In genomic region chr17:50199651-50200446, GRCh38 we compare ENCODE assay signal across 8 cellular contexts. TPM values are rescaled to one million over a fixed set of nuclear protein-coding genes. Genes with fewer than 3 reads are reported as not detected.
A peak's percentile ranks its signal among the peaks of the same experiment; 100 is the strongest.
DNase-seq lines count a peak whose midpoint lies in the region; ATAC-seq and TF ChIP-seq lines count a peak whose summit lies in the region.

No MANE protein-coding gene starts in this region.

- H3K36me3 ChIP-seq in HUES64 (ENCODE audit: insufficient read depth, low read length) (peaks cover 40% of the 10 kb centered on the region), thoracic aorta (peaks cover 37% of the 10 kb centered on the region)

- peak overlapping the region; percentile 26; the same call in 1 of the 2 replicates for H3K9ac ChIP-seq in HUES64 (ENCODE audit: low read depth, low read length)

- 2% methylated on average over 47 of the region's 50 CpGs for WGBS in HUES64

- DNase-seq in NCI-H1417 (lab: John Stamatoyannopoulos, UW) (peak; percentile 66 to 82 (median 67)), NCI-H1417 treated with DMSO at 0.1 percent for 48 hours (lab: John Stamatoyannopoulos, UW) (no peak), RKO (ENCODE audit: low spot score) (peak; percentile 19), foreskin keratinocyte (peak; percentile 83 to 91), nucleus accumbens (lab: John Stamatoyannopoulos, UW) (peak in 37 of 56 donors; percentile 22 to 80 (median 50)), thoracic aorta (ENCODE audit: low spot score) (peak; percentile 85)
- peak; percentile 49 for DNase-seq in activated effector memory CD4-positive, alpha-beta T cell treated with Interleukin-2 at 50 U/mL for 16 hours

- H3K27me3 ChIP-seq in HUES64 (ENCODE audit: insufficient read depth, low read length) (peaks cover 30% of the 10 kb centered on the region), foreskin keratinocyte (peaks cover 23% of the 10 kb centered on the region), thoracic aorta (replicated peaks; ENCODE audit: insufficient read depth) (no peaks in the 10 kb centered on the region)

- H3K4me3 ChIP-seq in HUES64 (ENCODE audit: low read length) (peak overlapping the region; percentile 71), thoracic aorta (peak overlapping the region; percentile 78)

- H3K4me1 ChIP-seq in HUES64 (ENCODE audit: insufficient read depth, low read length) (0 out of 2 replicates have a peak, but pooled peaks cover under 1% of the 10 kb centered on the region), foreskin keratinocyte (peaks cover 10% of the 10 kb centered on the region), thoracic aorta (ENCODE audit: control insufficient read depth in 1 of 2, low read depth in 2 of 2) (peaks cover 18 to 75% of the 10 kb centered on the region in 2 donors)

- no peak for TF ChIP-seq CTCF in foreskin keratinocyte (conservative IDR thresholded peaks at IDR 0.05)
- no peak for TF ChIP-seq CTCF in thoracic aorta (IDR thresholded peaks at IDR 0.05)

- ATAC-seq in foreskin keratinocyte (peak; percentile 86), thoracic aorta (ENCODE audit: insufficient number of reproducible peaks, low FRiP score, low read depth) (peak; percentile 62)

- H3K27ac ChIP-seq in HUES64 (ENCODE audit: low read depth, low read length) (peak overlapping the region; percentile 32; the same call in 1 of the 2 replicates), foreskin keratinocyte (peak overlapping the region; percentile 98), thoracic aorta (peak overlapping the region; percentile 90 to 99)

- H3K9me3 ChIP-seq in HUES64 (ENCODE audit: insufficient read depth, low read depth, low read length) (no peaks in the 10 kb centered on the region), thoracic aorta (no peaks in the 10 kb centered on the region)

RNA-seq across cellular contexts. Expression of gene COL1A1, which starts 1.6 kb away (rescaled TPM):
- 19.2 TPM for polyA plus RNA-seq in HUES64 (2013, experiment 1 of 2)
- polyA plus RNA-seq in HUES64 (2013, experiment 2 of 2), result 24.3 TPM
- total RNA-seq in foreskin keratinocyte (3.5 and 4.7 TPM in 2 replicates), thoracic aorta (100 to 1,000 TPM; 261 to 270 TPM)
- 2.2 and 2.7 TPM in 2 replicates for polyA plus RNA-seq in foreskin keratinocyte

RNA-seq across cellular contexts. Expression of gene SGCA, which starts 34.0 kb away (rescaled TPM):
- not detected for polyA plus RNA-seq in HUES64 (2013, experiment 1 of 2)
- polyA plus RNA-seq in HUES64 (2013, experiment 2 of 2), result 0.89 TPM
- total RNA-seq in foreskin keratinocyte (not detected in 2 replicates), thoracic aorta (100 to 1,000 TPM in 1 of 2 donors, 10 to 100 TPM in 1; 95.5 to 158 TPM)
- not detected in 2 replicates for polyA plus RNA-seq in foreskin keratinocyte

RNA-seq across cellular contexts. Expression of gene PPP1R9B, which starts 49.4 kb away (rescaled TPM):
- polyA plus RNA-seq in HUES64 (2013, experiment 1 of 2), result 10.4 TPM
- polyA plus RNA-seq in HUES64 (2013, experiment 2 of 2), result 12.4 TPM
- 32.9 and 36.0 TPM in 2 replicates for total RNA-seq in foreskin keratinocyte
- 21.2 and 21.5 TPM in 2 replicates for polyA plus RNA-seq in foreskin keratinocyte
- total RNA-seq in thoracic aorta, result 10 to 100 TPM; 53.3 to 67.1 TPM

Comparison
In these comparisons a context has a peak if more than half of its experiments do, and no peak if none do; other contexts are left out.
1. H3K27ac ChIP-seq: peak in every context shown above with its lines; median percentile 98 in foreskin keratinocyte; 94 in thoracic aorta; 32 in HUES64.
2. RNA of gene COL1A1, which starts 1.6 kb away (total RNA-seq): 261 to 270 TPM in thoracic aorta; 3.5 to 4.7 TPM in foreskin keratinocyte; every median in the first group is over 10 times any median in the second.
3. RNA of gene SGCA, which starts 34.0 kb away (total RNA-seq): 95.5 to 158 TPM in thoracic aorta; not detected in foreskin keratinocyte; every median in the first group is over 10 times any median in the second.